In genomic region chr22:23539135-23539838, GRCh38 we compare ENCODE assay signal across 8 cellular contexts. TPM values are rescaled to one million over a fixed set of nuclear protein-coding genes. Genes with fewer than 3 reads are reported as not detected.
DNase-seq lines count a peak whose midpoint lies in the region; ATAC-seq and TF ChIP-seq lines count a peak whose summit lies in the region.

No MANE protein-coding gene starts in this region.

- no peaks in the 10 kb centered on the region for H3K9me3 Mint-ChIP-seq in activated CD4-positive, alpha-beta T cell treated with anti-CD3 and anti-CD28 coated beads for 36 hours (ENCODE audit: low read depth)
- no peaks in the 10 kb centered on the region for H3K9me3 Mint-ChIP-seq in chondrocyte (ENCODE audit: low read depth)

- ATAC-seq in DND-41 (ENCODE audit: insufficient read depth, low read depth) (peak; percentile 93), HG03095 (IDR thresholded peaks at IDR 0.05; ENCODE audit: unreplicated experiment) (peak; percentile 60), right lobe of liver (peak; percentile 98 to 99 (median 99))
- peak; percentile 100 for ATAC-seq in activated CD4-positive, alpha-beta T cell treated with anti-CD3 and anti-CD28 coated beads for 36 hours

- peak overlapping the region; percentile 53; the same call in 1 of the 2 replicates for H3K27ac ChIP-seq in DND-41 (ENCODE audit: low read length)
- H3K27ac ChIP-seq in right lobe of liver, result no peak overlapping the region

- no peak overlapping the region for H3K27ac Mint-ChIP-seq in activated CD4-positive, alpha-beta T cell treated with anti-CD3 and anti-CD28 coated beads for 36 hours
- no peak overlapping the region for H3K27ac Mint-ChIP-seq in chondrocyte (ENCODE audit: unreplicated experiment)

- 0 out of 2 replicates have a peak overlapping the region, but pooled peaks have one; percentile 29 for H2AFZ ChIP-seq in DND-41 (ENCODE audit: low read depth, low read length)

- H4K20me1 ChIP-seq in DND-41 (ENCODE audit: insufficient read depth, low read length), result no peaks in the 10 kb centered on the region

- H3K27me3 Mint-ChIP-seq in activated CD4-positive, alpha-beta T cell treated with anti-CD3 and anti-CD28 coated beads for 36 hours, result no peaks in the 10 kb centered on the region
- peaks cover 3% of the 10 kb centered on the region for H3K27me3 Mint-ChIP-seq in chondrocyte (ENCODE audit: low read depth)

- no peak overlapping the region for H3K4me3 ChIP-seq in DND-41 (ENCODE audit: low read depth in 1 of 2, low read length in 2 of 2)
- H3K4me3 ChIP-seq in right lobe of liver, result no peak overlapping the region

- no peaks in the 10 kb centered on the region for H3K36me3 ChIP-seq in DND-41 (ENCODE audit: insufficient read depth, low read length)
- H3K36me3 ChIP-seq in right lobe of liver, result no peaks in the 10 kb centered on the region

- no peak overlapping the region for H3K9ac ChIP-seq in DND-41 (ENCODE audit: low read depth, low read length)

- CTCF ChIA-PET in activated CD4-positive, alpha-beta T cell treated with anti-CD3 and anti-CD28 coated beads for 36 hours (lab: Charles Lee), result interaction anchor here (0.6 to 1.2 kb wide), 5 partner anchors 25 to 317 kb away, joined by 3 to 4 read pairs (median 3); no protein-coding TSS in a partner anchor

- no peak for TF ChIP-seq POLR2A in right lobe of liver (IDR thresholded peaks at IDR 0.05)

- H3K27me3 ChIP-seq in DND-41 (ENCODE audit: insufficient read depth, low read length, poor library complexity) (no peaks in the 10 kb centered on the region), right lobe of liver (no peaks in the 10 kb centered on the region)

- DNase-seq in DND-41 (peak; percentile 87), NCI-H446 (lab: John Stamatoyannopoulos, UW) (peak; percentile 56 to 89), chondrocyte (ENCODE audit: low spot score) (no peak), right lobe of liver (peak; percentile 75 to 78 (median 76)), iPS-NIHi7 (ENCODE audit: extremely low spot score) (no peak)
- peak; percentile 87 for DNase-seq in activated CD4-positive, alpha-beta T cell treated with anti-CD3 and anti-CD28 coated beads for 36 hours
- peak; percentile 78 for DNase-seq in stimulated activated CD4-positive, alpha-beta T cell treated with anti-CD3 and anti-CD28 coated beads, Interleukin-4, amount 100 ng/mL, for 24 hours

- H3K4me2 ChIP-seq in DND-41 (ENCODE audit: insufficient read depth, low read length), result no peak overlapping the region

- H3K9me3 ChIP-seq in DND-41 (ENCODE audit: insufficient read depth, low read length, severe bottlenecking), result no peaks in the 10 kb centered on the region
- no peaks in the 10 kb centered on the region for H3K9me3 ChIP-seq in right lobe of liver

- H3K4me3 Mint-ChIP-seq in activated CD4-positive, alpha-beta T cell treated with anti-CD3 and anti-CD28 coated beads for 36 hours, result no peak overlapping the region
- peak overlapping the region; percentile 34 for H3K4me3 Mint-ChIP-seq in chondrocyte (ENCODE audit: unreplicated experiment)

- POLR2A ChIA-PET in activated CD4-positive, alpha-beta T cell treated with anti-CD3 and anti-CD28 coated beads for 36 hours (lab: Charles Lee), result no interaction called here

- H3K4me1 ChIP-seq in DND-41 (ENCODE audit: insufficient read depth, low read length) (peaks cover 55% of the 10 kb centered on the region), right lobe of liver (no peaks in the 10 kb centered on the region)

- no peaks in the 10 kb centered on the region for H3K79me2 ChIP-seq in DND-41 (ENCODE audit: insufficient read depth, low read length)

- intact Hi-C loops in activated CD4-positive, alpha-beta T cell treated with anti-CD3 and anti-CD28 coated beads for 36 hours (cut with DNase I, micrococcal nuclease), result loop anchor here (1.0 to 10.0 kb wide), 5 partner anchors 104 to 228 kb away; partner anchors contain the start of gene CHCHD10 (in 1 of the 2)
- intact Hi-C loops in right lobe of liver (cut with DNase I), result loop anchor here in 1 of 2 donors (10.0 kb wide), 1 partner anchor 124 kb away; no protein-coding TSS in a partner anchor

- TF ChIP-seq CTCF in DND-41 (IDR thresholded peaks at IDR 0.05; ENCODE audit: borderline replicate concordance, extremely low read depth, low read length, poor library complexity, severe bottlenecking) (peak; percentile 84), chondrocyte (IDR thresholded peaks at IDR 0.05) (peak; percentile 85), right lobe of liver (IDR thresholded peaks at IDR 0.05) (peak; percentile 79 to 93 (median 82))

- WGBS in right lobe of liver (ENCODE audit: insufficient coverage, low coverage, low lambda C conversion rate, missing lambda C conversion rate), result 15% methylated on average over 19 of the region's 21 CpGs

- H3K4me1 Mint-ChIP-seq in activated CD4-positive, alpha-beta T cell treated with anti-CD3 and anti-CD28 coated beads for 36 hours, result peaks cover 7% of the 10 kb centered on the region
- H3K4me1 Mint-ChIP-seq in chondrocyte (ENCODE audit: low read depth), result peaks cover 19% of the 10 kb centered on the region

- H3K36me3 Mint-ChIP-seq in activated CD4-positive, alpha-beta T cell treated with anti-CD3 and anti-CD28 coated beads for 36 hours (ENCODE audit: low read depth), result no peaks in the 10 kb centered on the region
- no peaks in the 10 kb centered on the region for H3K36me3 Mint-ChIP-seq in chondrocyte (ENCODE audit: low read depth)

RNA-seq across cellular contexts. Expression of gene IGLL1, which starts 40.8 kb away (rescaled TPM):
- total RNA-seq in activated CD4-positive, alpha-beta T cell treated with anti-CD3 and anti-CD28 coated beads for 36 hours, result not detected
- total RNA-seq in chondrocyte (not detected in 3 replicates), right lobe of liver (not detected)

Comparison
In these comparisons a context has a peak if more than half of its experiments do, and no peak if none do; other contexts are left out.
1. DNase-seq: peak in DND-41 (single experiment), NCI-H446 (2 of 2), activated CD4-positive, alpha-beta T cell treated with anti-CD3 and anti-CD28 coated beads for 36 hours (single experiment), right lobe of liver (3 of 3) and stimulated activated CD4-positive, alpha-beta T cell treated with anti-CD3 and anti-CD28 coated beads, Interleukin-4, amount 100 ng/mL, for 24 hours (single experiment); none in chondrocyte (single experiment) and iPS-NIHi7 (single experiment).
2. Peak in every context shown above with its lines, with median percentiles within 50 percentile points of each other: ATAC-seq and CTCF ChIP-seq.